In genomic region chr22:37639070-37639760, GRCh38 we compare ENCODE assay signal across 8 cellular contexts. TPM values are rescaled to one million over a fixed set of nuclear protein-coding genes. Genes with fewer than 3 reads are reported as not detected.
DNase-seq lines count a peak whose midpoint lies in the region; ATAC-seq, FAIRE-seq and TF ChIP-seq lines count a peak whose summit lies in the region.

Gene SH3BP1 (plus strand): TSS chr22:37639669. CDS start chr22:37639788, 119 bp downstream.

- H3K27me3 ChIP-seq in lung (ENCODE audit: control insufficient read depth, insufficient read depth) (no peaks in the 10 kb centered on the region), stomach smooth muscle (ENCODE audit: control insufficient read depth in 1 of 2, insufficient read depth in 2 of 2, low read length in 2 of 2) (peaks cover 2 to 13% of the 10 kb centered on the region in 2 donors)

- H3K36me3 ChIP-seq in lung (ENCODE audit: control insufficient read depth in 2 of 2, insufficient read depth in 2 of 2, low read length in 2 of 2) (peaks cover 0 to under 1% of the 10 kb centered on the region in 2 donors), stomach smooth muscle (ENCODE audit: control insufficient read depth in 2 of 2, insufficient read depth in 2 of 2, low read length in 2 of 2) (no peaks in the 10 kb centered on the region)

- 7 to 11% methylated on average over 25 to 57 of the region's 57 CpGs for whole genome bisulfite sequencing in lung, 2 donors

- H3K4me1 ChIP-seq in lung (ENCODE audit: control insufficient read depth in 2 of 2, insufficient read depth in 2 of 2, low read length in 2 of 2) (peaks cover 2 to 12% of the 10 kb centered on the region in 2 donors), stomach smooth muscle (ENCODE audit: control insufficient read depth, insufficient read depth, low read length) (peaks cover 42% of the 10 kb centered on the region)

- H3K9ac ChIP-seq in stomach smooth muscle (ENCODE audit: low read length in 2 of 2), result peak within 1 kb of the TSS; percentile 29 to 45

- H3K4me3 ChIP-seq in coronary artery, result peak within 1 kb of the TSS; percentile 79
- H3K4me3 ChIP-seq in lung, result peak within 1 kb of the TSS; percentile 14
- peak within 1 kb of the TSS; percentile 59 to 66 for H3K4me3 ChIP-seq in stomach smooth muscle (ENCODE audit: low read length in 2 of 2)

- FAIRE-seq in HTR-8/SVneo (lab: Jason Lieb, UNC), result no peak

- peak within 1 kb of the TSS in 1 of 2 donors; percentile 78 for H3K27ac ChIP-seq in coronary artery
- peak within 1 kb of the TSS in 1 of 2 donors; percentile 57 for H3K27ac ChIP-seq in lung (ENCODE audit: low read depth in 1 of 2, low read length in 1 of 2)
- no peak within 1 kb of the TSS for H3K27ac ChIP-seq in stomach smooth muscle (ENCODE audit: low read length)

- no peaks in the 10 kb centered on the region for H3K9me3 ChIP-seq in lung (ENCODE audit: control insufficient read depth in 2 of 2, insufficient read depth in 1 of 2, low read length in 1 of 2)
- H3K9me3 ChIP-seq in stomach smooth muscle (ENCODE audit: control insufficient read depth in 2 of 2, low read length in 2 of 2), result no peaks in the 10 kb centered on the region

- TF ChIP-seq CTCF in coronary artery (IDR thresholded peaks at IDR 0.05) (no peak), lung (IDR thresholded peaks at IDR 0.05; ENCODE audit: control extremely low read depth, extremely low read depth) (no peak)

- ATAC-seq in lung (ENCODE audit: insufficient read depth, low FRiP score) (peak; percentile 43), HG03439 (IDR thresholded peaks at IDR 0.05; ENCODE audit: unreplicated experiment) (no peak)

- DNase-seq in CMK (ENCODE audit: low read depth) (peak; percentile 71), HTR-8/SVneo (ENCODE audit: insufficient read length, low spot score) (peak; percentile 51), UCSD-AML1 (lab: John Stamatoyannopoulos, UW; ENCODE audit: unreplicated experiment) (peak; percentile 77), coronary artery (ENCODE audit: low spot score) (no peak), lung (ENCODE audit: low spot score) (no peak), DMS79 (lab: John Stamatoyannopoulos, UW) (no peak)

RNA-seq across cellular contexts. Expression of gene SH3BP1, which starts in this region (rescaled TPM):
- total RNA-seq in lung, result 10 to 100 TPM; 14.8 to 20.2 TPM
- 10 to 100 TPM; 15.9 to 20.0 TPM for polyA plus RNA-seq in lung

Comparison
In these comparisons a context has a peak if more than half of its experiments do, and no peak if none do; other contexts are left out.
1. DNase-seq: peak in CMK (single experiment), HTR-8/SVneo (single experiment) and UCSD-AML1 (single experiment); none in coronary artery (single experiment), lung (single experiment) and DMS79 (single experiment).
2. H3K4me3 ChIP-seq: peak in every context shown above with its lines; median percentile 79 in coronary artery; 62 in stomach smooth muscle; 14 in lung.